Comparison of ENCODE assay signal across 9 cellular contexts in the genomic region with DNA sequence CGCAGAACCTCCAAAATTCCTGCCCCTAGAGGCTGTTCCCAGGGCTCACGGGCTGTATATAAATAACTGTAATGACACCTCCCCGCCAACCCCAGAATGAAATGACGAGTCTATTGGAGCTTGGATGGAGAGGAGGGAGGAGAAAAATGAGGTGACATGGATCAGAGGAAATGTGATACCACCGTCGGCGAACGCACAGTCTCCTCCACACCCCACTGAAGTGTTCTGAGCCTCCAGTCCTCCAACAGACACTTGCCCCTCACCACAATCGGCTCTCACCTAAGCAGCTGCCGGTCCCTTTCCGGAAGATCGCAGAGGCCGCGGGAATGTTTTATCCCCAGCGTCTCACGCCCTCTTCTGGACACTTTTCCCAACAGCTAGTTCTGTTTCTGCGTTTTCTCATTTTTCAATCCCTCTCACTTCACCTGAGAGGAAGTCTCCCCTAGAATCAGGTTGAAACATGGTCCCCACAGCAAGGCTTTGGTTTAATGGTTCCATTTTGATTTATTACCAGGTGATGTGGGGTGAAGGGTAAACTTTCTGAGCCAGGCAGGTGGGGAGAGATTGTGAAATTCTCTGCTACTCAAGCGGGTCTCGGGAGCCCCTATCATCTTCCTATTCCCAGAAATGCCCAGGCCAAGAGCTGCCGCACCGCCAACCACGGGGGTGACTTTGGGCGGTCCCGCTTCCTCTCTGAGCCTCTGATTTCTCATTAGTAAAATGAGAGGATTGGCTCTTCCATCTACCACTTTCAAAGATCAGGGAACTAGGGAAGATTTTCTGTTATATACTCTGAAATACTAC. TPM values are rescaled to one million over a fixed set of nuclear protein-coding genes. Genes with fewer than 3 reads are reported as not detected.
DNase-seq lines count a peak whose midpoint lies in the region; ATAC-seq and TF ChIP-seq lines count a peak whose summit lies in the region.
"Had no signal": no experiment of that assay in that cellular context is flagged by ENCODE, and none has a peak within 500 bp of the region (broad histone marks: within the 10 kb centered on the region; RNA-seq: fewer than 3 reads in every experiment).

No MANE protein-coding gene starts in this region.

- 0 out of 2 replicates have a peak, but pooled peaks cover 4% of the 10 kb centered on the region for H3K27me3 ChIP-seq in BE2C
- peaks cover 40% of the 10 kb centered on the region for H3K27me3 ChIP-seq in GM23248 (replicated peaks; ENCODE audit: insufficient read depth)
- no peaks in the 10 kb centered on the region for H3K27me3 ChIP-seq in breast epithelium
- peaks cover 6% of the 10 kb centered on the region for H3K27me3 ChIP-seq in kidney epithelial cell (ENCODE audit: control insufficient read depth, insufficient read depth, low read length)
- peaks cover 0 to 13% of the 10 kb centered on the region in 2 donors for H3K27me3 ChIP-seq in tibial artery
- H3K27me3 ChIP-seq in CD8-positive, alpha-beta T cell (ENCODE audit: insufficient read depth, low read length): no peaks in the 10 kb centered on the region

- H3K27me3 Mint-ChIP-seq in CD8-positive, alpha-beta T cell (ENCODE audit: low read depth): peaks cover 50% of the 10 kb centered on the region

- H3K27ac ChIP-seq in GM23248: no peak overlapping the region
- H3K27ac ChIP-seq in breast epithelium: no peak overlapping the region
- H3K27ac ChIP-seq in tibial artery: no peak overlapping the region
- no peak overlapping the region for H3K27ac ChIP-seq in CD8-positive, alpha-beta T cell (ENCODE audit: low read depth, low read length)

- peak overlapping the region; percentile 52 for H2AFZ ChIP-seq in GM23248

- H3K4me3 ChIP-seq in BE2C (ENCODE audit: low read depth, low read length) (no peak overlapping the region), GM23248 (peak overlapping the region; percentile 42; the same call in 1 of the 2 replicates), breast epithelium (no peak overlapping the region), kidney epithelial cell (ENCODE audit: low read depth, low read length) (no peak overlapping the region), tibial artery (peak overlapping the region in 1 of 2 donors; percentile 29)
- H3K4me3 ChIP-seq in CD8-positive, alpha-beta T cell (ENCODE audit: low read depth, low read length): no peak overlapping the region

- peaks cover 9% of the 10 kb centered on the region for H3K4me1 Mint-ChIP-seq in CD8-positive, alpha-beta T cell (ENCODE audit: low read depth)

- H3K79me2 ChIP-seq in GM23248 (ENCODE audit: insufficient read depth): no peaks in the 10 kb centered on the region

- intact Hi-C loops in breast epithelium (cut with DNase I; ENCODE audit: low total_unique reads): no loop called here
- intact Hi-C loops in tibial artery (cut with DNase I; ENCODE audit: low total_unique reads): no loop called here
- intact Hi-C loops in CD8-positive, alpha-beta T cell (cut with DNase I, micrococcal nuclease): loop anchor here in 1 of 2 experiments (5.0 kb wide), 1 partner anchor 692 kb away; no protein-coding TSS in a partner anchor

- 7 to 10% methylated on average over 23 to 24 of the region's 24 CpGs for WGBS in GM23248 (ENCODE audit: low coverage in 1 of 2, low lambda C conversion rate in 2 of 2, missing lambda C conversion rate in 2 of 2), 2 experiments

- no peak overlapping the region for H3K9ac ChIP-seq in GM23248

- in situ Hi-C loops in GM23248 (cut with MboI): no loop called here

- no peaks in the 10 kb centered on the region for H3F3A ChIP-seq in GM23248 (ENCODE audit: insufficient read depth)

- H3K36me3 ChIP-seq in BE2C (no peaks in the 10 kb centered on the region), GM23248 (ENCODE audit: low read depth) (no peaks in the 10 kb centered on the region), breast epithelium (no peaks in the 10 kb centered on the region), kidney epithelial cell (ENCODE audit: control insufficient read depth, insufficient read depth, low read length) (no peaks in the 10 kb centered on the region), tibial artery (no peaks in the 10 kb centered on the region)
- no peaks in the 10 kb centered on the region for H3K36me3 ChIP-seq in CD8-positive, alpha-beta T cell (ENCODE audit: insufficient read depth, low read length)

- DNase-seq in BE2C (peak; percentile 41), GM23248 (peak; percentile 56), NCI-H510A (lab: John Stamatoyannopoulos, UW) (peak; percentile 55), breast epithelium (ENCODE audit: low spot score in 2 of 2) (no peak), kidney epithelial cell (ENCODE audit: low read depth) (no peak), tibial artery (no peak)
- DNase-seq in CD8-positive, alpha-beta T cell: no peak
- DNase-seq: naive B cell had no signal

- no peak overlapping the region for H3K27ac Mint-ChIP-seq in CD8-positive, alpha-beta T cell

- no peaks in the 10 kb centered on the region for H3K9me2 ChIP-seq in GM23248 (ENCODE audit: insufficient read depth)

- ATAC-seq in HG02759 (IDR thresholded peaks at IDR 0.05; ENCODE audit: unreplicated experiment): no peak
- no peak for ATAC-seq in CD8-positive, alpha-beta T cell

- H3K9me3 Mint-ChIP-seq in CD8-positive, alpha-beta T cell: peaks cover 4% of the 10 kb centered on the region

- POLR2A ChIA-PET in CD8-positive, alpha-beta T cell (lab: Charles Lee): no interaction called here

- no peaks in the 10 kb centered on the region for H3K36me3 Mint-ChIP-seq in CD8-positive, alpha-beta T cell

- TF ChIP-seq CTCF in BE2C (IDR thresholded peaks at IDR 0.05; ENCODE audit: low read depth, low read length) (peak; percentile 62), breast epithelium (IDR thresholded peaks at IDR 0.05) (peak in 2 of 3 donors; percentile 49 to 66), kidney epithelial cell (IDR thresholded peaks at IDR 0.05; ENCODE audit: insufficient read depth, low read length, poor library complexity, severe bottlenecking) (peak; percentile 80), tibial artery (IDR thresholded peaks at IDR 0.05) (peak; percentile 39 to 46)
- no peak for TF ChIP-seq CTCF in CD8-positive, alpha-beta T cell (IDR thresholded peaks at IDR 0.05)

- CTCF ChIA-PET in CD8-positive, alpha-beta T cell (lab: Charles Lee): interaction anchor here (1.4 to 1.8 kb wide), 3 partner anchors 9 to 153 kb away, joined by 3 to 6 read pairs (median 6); a partner anchor contains a TSS

- H3K4me1 ChIP-seq in BE2C: no peaks in the 10 kb centered on the region
- H3K4me1 ChIP-seq in GM23248 (ENCODE audit: insufficient read depth): no peaks in the 10 kb centered on the region
- no peaks in the 10 kb centered on the region for H3K4me1 ChIP-seq in breast epithelium
- H3K4me1 ChIP-seq in tibial artery: peaks cover 0 to 13% (median 3%) of the 10 kb centered on the region in 4 donors
- peaks cover 5% of the 10 kb centered on the region for H3K4me1 ChIP-seq in CD8-positive, alpha-beta T cell (ENCODE audit: insufficient read depth, low read length)

- no peaks in the 10 kb centered on the region for H4K20me1 ChIP-seq in GM23248 (ENCODE audit: insufficient read depth)

- no peak overlapping the region for H3K4me3 Mint-ChIP-seq in CD8-positive, alpha-beta T cell

- H3K4me2 ChIP-seq in GM23248 (ENCODE audit: unreplicated experiment): peak overlapping the region; percentile 35

- H3K9me3 ChIP-seq in BE2C (no peaks in the 10 kb centered on the region), GM23248 (ENCODE audit: low read depth) (no peaks in the 10 kb centered on the region), breast epithelium (no peaks in the 10 kb centered on the region), tibial artery (no peaks in the 10 kb centered on the region)
- H3K9me3 ChIP-seq in CD8-positive, alpha-beta T cell (ENCODE audit: low read length): no peaks in the 10 kb centered on the region

- no peak for TF ChIP-seq POLR2A in breast epithelium (IDR thresholded peaks at IDR 0.05)

RNA-seq across cellular contexts. Expression of a gene that starts 9.1 kb away (rescaled TPM):
- polyA plus RNA-seq in BE2C (2012; ENCODE audit: insufficient read depth, insufficient read length, low read depth): 0.88 TPM
- not detected in 2 replicates for total RNA-seq in GM23248 (2014; rRNA removed; shearing (Covaris generic))
- 0.03 and 0.05 TPM in 2 replicates for polyA plus RNA-seq in GM23248 (2016; fragmentation: Nextera tagmentation; extraction: Ambion mirVana)
- total RNA-seq in breast epithelium: 10 to 100 TPM in 2 of 3 donors, 1 to 10 TPM in 1; 2.4 to 53.1 (median 22.0) TPM
- 114 and 118 TPM in 2 replicates for total RNA-seq in kidney epithelial cell
- not detected for total RNA-seq in CD8-positive, alpha-beta T cell

Comparison
In these comparisons a context has a peak if more than half of its experiments do, and no peak if none do; other contexts are left out.
1. DNase-seq: peak in BE2C (single experiment), GM23248 (single experiment) and NCI-H510A (single experiment); none in breast epithelium (0 of 2), kidney epithelial cell (single experiment), tibial artery (0 of 2) and CD8-positive, alpha-beta T cell (0 of 7).